8 cellular contexts compared by ENCODE assay signal in the genomic region with DNA sequence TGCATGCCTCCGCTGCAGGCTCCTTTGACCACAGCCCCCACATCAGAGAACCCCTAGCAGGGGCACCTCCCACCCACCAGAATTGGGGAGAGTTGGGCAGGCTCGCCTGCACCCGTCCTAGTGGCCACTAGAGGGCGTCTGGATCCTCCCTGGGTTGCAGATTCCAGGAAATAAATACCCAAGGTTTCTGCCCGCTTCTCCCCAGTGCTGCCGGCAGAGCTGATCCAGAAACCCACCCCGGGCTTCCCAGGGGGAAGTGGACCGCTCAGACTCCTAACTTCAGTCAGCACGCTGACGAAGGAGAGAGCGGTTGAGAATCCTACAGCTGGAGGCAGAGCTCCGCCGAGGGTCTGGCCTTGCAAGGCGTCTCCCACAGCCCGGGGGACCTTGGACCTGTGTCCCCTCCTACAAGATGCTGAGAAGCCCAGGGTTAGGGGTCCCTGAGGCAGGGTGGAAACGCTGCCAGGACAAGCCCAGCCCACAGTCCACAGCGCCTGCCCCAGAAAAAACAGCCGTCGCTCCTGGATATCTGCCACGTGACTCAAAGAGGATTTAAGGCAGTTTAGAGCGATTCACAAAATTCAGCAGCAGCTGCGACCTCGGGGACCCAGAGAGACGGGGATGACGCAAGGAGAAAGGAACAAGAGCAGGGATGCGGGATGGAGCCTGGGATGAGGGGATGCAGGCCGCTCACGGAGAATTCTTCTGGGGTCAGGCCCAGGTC. TPM values are rescaled to one million over a fixed set of nuclear protein-coding genes. Genes with fewer than 3 reads are reported as not detected.
DNase-seq lines count a peak whose midpoint lies in the region; ATAC-seq lines count a peak whose summit lies in the region.

No MANE protein-coding gene starts in this region.

- peak overlapping the region; percentile 85 for H3K9ac ChIP-seq in GM23248

- in situ Hi-C loops in GM23248 (cut with MboI), result no loop called here

- H3K4me2 ChIP-seq in GM23248 (ENCODE audit: unreplicated experiment), result peak overlapping the region; percentile 100

- H3K36me3 ChIP-seq in GM23248 (ENCODE audit: low read depth), result no peaks in the 10 kb centered on the region
- no peaks in the 10 kb centered on the region for H3K36me3 ChIP-seq in ectodermal cell (ENCODE audit: control insufficient read depth, insufficient read depth, low read length)

- H3K79me2 ChIP-seq in GM23248 (ENCODE audit: insufficient read depth), result no peaks in the 10 kb centered on the region

- no peaks in the 10 kb centered on the region for H3K9me2 ChIP-seq in GM23248 (ENCODE audit: insufficient read depth)

- peaks cover 15% of the 10 kb centered on the region for H3K27me3 ChIP-seq in GM23248 (replicated peaks; ENCODE audit: insufficient read depth)
- peaks cover 63% of the 10 kb centered on the region for H3K27me3 ChIP-seq in ectodermal cell (ENCODE audit: control insufficient read depth, insufficient read depth, low read length, poor library complexity, severe bottlenecking)

- H3K4me1 ChIP-seq in GM23248 (ENCODE audit: insufficient read depth) (0 out of 2 replicates have a peak, but pooled peaks cover 4% of the 10 kb centered on the region), ectodermal cell (ENCODE audit: control insufficient read depth, insufficient read depth, low read length) (no peaks in the 10 kb centered on the region)

- H3K27ac ChIP-seq in GM23248 (no peak overlapping the region), ectodermal cell (ENCODE audit: insufficient read depth, low read depth, low read length, poor library complexity, severe bottlenecking) (no peak overlapping the region)

- 3 to 5% methylated on average over 28 of the region's 28 CpGs for WGBS in GM23248 (ENCODE audit: low coverage in 1 of 2, low lambda C conversion rate in 2 of 2, missing lambda C conversion rate in 2 of 2), 2 experiments
- WGBS in ectodermal cell, 2 experiments, result 26 to 27% methylated on average over 28 of the region's 28 CpGs

- no peaks in the 10 kb centered on the region for H3F3A ChIP-seq in GM23248 (ENCODE audit: insufficient read depth)

- peak overlapping the region; percentile 100 for H2AFZ ChIP-seq in GM23248

- no peak for ATAC-seq in HG03565 (IDR thresholded peaks at IDR 0.05; ENCODE audit: unreplicated experiment)

- no peaks in the 10 kb centered on the region for H4K20me1 ChIP-seq in GM23248 (ENCODE audit: insufficient read depth)

- H3K4me3 ChIP-seq in GM23248 (peak overlapping the region; percentile 87), ectodermal cell (ENCODE audit: insufficient read depth, low read depth, low read length) (peak overlapping the region; percentile 18)

- H3K9me3 ChIP-seq in GM23248 (ENCODE audit: low read depth) (no peaks in the 10 kb centered on the region), ectodermal cell (ENCODE audit: control insufficient read depth, low read length) (no peaks in the 10 kb centered on the region)

- DNase-seq in DMS114 treated with DMSO at 0.1 percent for 48 hours (lab: John Stamatoyannopoulos, UW; ENCODE audit: unreplicated experiment) (peak; percentile 38), GM23248 (peak; percentile 78), NCI-H2171 (lab: John Stamatoyannopoulos, UW) (peak; percentile 49), lung microvascular endothelial cell (ENCODE audit: low read depth in 2 of 2) (peak; percentile 46 to 63)
- peak; percentile 58 to 71 for DNase-seq in activated CD4-positive, alpha-beta T cell treated with anti-CD3 and anti-CD28 coated beads, Interleukin-2, amount 50 U/mL, for 48 hours
- DNase-seq in stimulated activated CD4-positive, alpha-beta T cell treated with anti-CD3 and anti-CD28 coated beads, TNF-alpha, amount 100 ng/mL, for 1 hour (ENCODE audit: low read depth in 3 of 3, low spot score in 1 of 3), result peak in 2 of 3 donors; percentile 26 to 37

RNA-seq across cellular contexts. Expression of a gene that starts 32.6 kb away (rescaled TPM):
- total RNA-seq in GM23248 (2014; rRNA removed; shearing (Covaris generic)), result not detected in 2 replicates
- polyA plus RNA-seq in GM23248 (2016; fragmentation: Nextera tagmentation; extraction: Ambion mirVana), result not detected in 2 replicates
- 0.59 TPM for polyA plus RNA-seq in ectodermal cell (2013, experiment 1 of 4)
- polyA plus RNA-seq in ectodermal cell (2013, experiment 2 of 4), result 0.50 TPM
- 1.8 TPM for polyA plus RNA-seq in ectodermal cell (2013, experiment 3 of 4)
- 1.8 TPM for polyA plus RNA-seq in ectodermal cell (2013, experiment 4 of 4)
- total RNA-seq in lung microvascular endothelial cell, result 1.6 and 3.1 TPM in 2 replicates
